In genomic region chr7:151038951-151039849, GRCh38 we compare ENCODE assay signal across 6 cellular contexts. TPM values are rescaled to one million over a fixed set of nuclear protein-coding genes. Genes with fewer than 3 reads are reported as not detected.
DNase-seq lines count a peak whose midpoint lies in the region; ATAC-seq lines count a peak whose summit lies in the region.

No MANE protein-coding gene starts in this region.

- 32% methylated on average over 10 of the region's 12 CpGs for WGBS in mesenchymal stem cell

- peak overlapping the region; percentile 94 for H2BK12ac ChIP-seq in mesenchymal stem cell (ENCODE audit: low read length in 2 of 2)

- peak overlapping the region in 1 of 2 experiments; percentile 78 for H3K23ac ChIP-seq in mesenchymal stem cell (ENCODE audit: low read length in 2 of 2)

- no peaks in the 10 kb centered on the region for H3K9me3 ChIP-seq in mesenchymal stem cell (ENCODE audit: control insufficient read depth, low read length)

- no peak overlapping the region for H3K4me2 ChIP-seq in mesenchymal stem cell (ENCODE audit: low read length, poor library complexity, severe bottlenecking)

- H2BK120ac ChIP-seq in mesenchymal stem cell (ENCODE audit: low read depth, low read length), result peak overlapping the region; percentile 88

- H3K4me1 ChIP-seq in mesenchymal stem cell (ENCODE audit: control insufficient read depth, insufficient read depth, low read depth, low read length), result peaks cover 26% of the 10 kb centered on the region

- peaks cover 36 to 69% of the 10 kb centered on the region in 2 experiments for H3K36me3 ChIP-seq in mesenchymal stem cell (ENCODE audit: control insufficient read depth in 1 of 2, insufficient read depth in 2 of 2, low read depth in 1 of 2, low read length in 2 of 2)

- no peaks in the 10 kb centered on the region for H3K27me3 ChIP-seq in mesenchymal stem cell (ENCODE audit: control insufficient read depth in 1 of 2, insufficient read depth in 1 of 2, low read length in 2 of 2)

- DNase-seq in CMK (ENCODE audit: low read depth) (peak; percentile 92), NAMALWA (ENCODE audit: low spot score) (peak; percentile 50), mesenchymal stem cell (peak; percentile 99), NCI-H524 treated with DMSO at 0.1 percent for 48 hours (lab: John Stamatoyannopoulos, UW) (no peak)
- peak; percentile 63 for DNase-seq in activated naive CD4-positive, alpha-beta T cell treated with anti-CD3 and anti-CD28 coated beads, Interleukin-2, amount 50 U/mL, for 16 hours

- H2AK5ac ChIP-seq in mesenchymal stem cell (ENCODE audit: low read length, severe bottlenecking), result no peak overlapping the region

- peaks cover 2% of the 10 kb centered on the region for H3K79me1 ChIP-seq in mesenchymal stem cell (replicated peaks; ENCODE audit: low read length, poor library complexity, severe bottlenecking)

- no peak overlapping the region for H2AFZ ChIP-seq in mesenchymal stem cell (ENCODE audit: low read depth, low read length)

- no peak overlapping the region for H2BK5ac ChIP-seq in mesenchymal stem cell (ENCODE audit: low read depth, low read length, poor library complexity, severe bottlenecking)

- peak overlapping the region; percentile 3 for H4K91ac ChIP-seq in mesenchymal stem cell (ENCODE audit: low read length)

- peak overlapping the region; percentile 80 for H3K9ac ChIP-seq in mesenchymal stem cell (ENCODE audit: low read length)

- no peak overlapping the region for H2BK15ac ChIP-seq in mesenchymal stem cell (ENCODE audit: low read depth, poor library complexity, severe bottlenecking)

- no peak overlapping the region for H4K8ac ChIP-seq in mesenchymal stem cell (ENCODE audit: low read length)

- H3K4ac ChIP-seq in mesenchymal stem cell (ENCODE audit: low read depth in 1 of 2, low read length in 2 of 2), result peak overlapping the region; percentile 1 to 81

- no peak overlapping the region for H3K4me3 ChIP-seq in mesenchymal stem cell (ENCODE audit: insufficient read depth in 1 of 2, low read depth in 1 of 2, low read length in 2 of 2)

- peak overlapping the region; percentile 65 for H3K27ac ChIP-seq in mesenchymal stem cell (ENCODE audit: low read length, poor library complexity, severe bottlenecking)

- no peak for ATAC-seq in HG02642 (IDR thresholded peaks at IDR 0.05; ENCODE audit: poor library complexity, unreplicated experiment)

- H3K14ac ChIP-seq in mesenchymal stem cell (ENCODE audit: low read length in 2 of 2), result peak overlapping the region in 1 of 2 experiments; percentile 73

- H3K18ac ChIP-seq in mesenchymal stem cell (ENCODE audit: low read depth in 1 of 2, low read length in 2 of 2), result peak overlapping the region; percentile 25 to 84

RNA-seq across cellular contexts. Expression of gene ASIC3, which starts 9.1 kb away (rescaled TPM):
- polyA plus RNA-seq in mesenchymal stem cell (2013, experiment 1 of 2), result 0.99 TPM
- 1.0 TPM for polyA plus RNA-seq in mesenchymal stem cell (2013, experiment 2 of 2)

RNA-seq across cellular contexts. Expression of gene ABCB8, which starts 10.9 kb away (rescaled TPM):
- polyA plus RNA-seq in mesenchymal stem cell (2013, experiment 1 of 2), result 17.2 TPM
- 16.1 TPM for polyA plus RNA-seq in mesenchymal stem cell (2013, experiment 2 of 2)

RNA-seq across cellular contexts. Expression of gene ATG9B, which starts 14.9 kb away (rescaled TPM):
- polyA plus RNA-seq in mesenchymal stem cell (2013, experiment 1 of 2), result 0.28 TPM
- polyA plus RNA-seq in mesenchymal stem cell (2013, experiment 2 of 2), result 0.71 TPM

RNA-seq across cellular contexts. Expression of gene CDK5, which starts 18.5 kb away (rescaled TPM):
- 20.3 TPM for polyA plus RNA-seq in mesenchymal stem cell (2013, experiment 1 of 2)
- 21.3 TPM for polyA plus RNA-seq in mesenchymal stem cell (2013, experiment 2 of 2)

RNA-seq across cellular contexts. Expression of gene SLC4A2, which starts 20.2 kb away (rescaled TPM):
- 140 TPM for polyA plus RNA-seq in mesenchymal stem cell (2013, experiment 1 of 2)
- 133 TPM for polyA plus RNA-seq in mesenchymal stem cell (2013, experiment 2 of 2)
